In the genomic region with DNA sequence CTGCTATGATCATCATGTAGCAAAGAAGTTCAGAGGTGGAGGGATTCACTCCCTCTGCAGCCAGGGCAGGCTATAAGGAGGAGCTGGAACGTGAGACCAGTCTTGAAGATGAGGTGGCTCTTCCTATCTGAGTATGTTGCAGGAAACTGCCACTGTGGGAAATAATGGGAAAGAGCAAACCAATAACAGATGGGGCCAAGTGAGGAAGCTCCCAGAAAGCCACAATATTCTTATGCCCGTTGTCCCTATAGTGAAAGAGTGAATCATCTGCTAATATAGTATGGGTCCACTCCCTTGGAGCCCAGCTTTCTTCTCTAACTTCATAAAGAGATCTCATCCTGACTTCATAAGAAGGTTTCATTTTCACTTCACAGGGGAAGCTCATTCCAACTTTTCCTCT, we compare ENCODE assay signal across 24 cellular contexts.
"Had no signal": no experiment of that assay in that cellular context is flagged by ENCODE, and none has a peak within 500 bp of the region (broad histone marks: within the 10 kb centered on the region; RNA-seq: fewer than 3 reads in every experiment).

No MANE protein-coding gene starts in this region.

- H3K27me3 Mint-ChIP-seq: activated CD4-positive, alpha-beta memory T cell treated with anti-CD3 and anti-CD28 coated beads, Interleukin-2, amount 10 ng/mL, durations not matched to agents 7 days and 5 days; activated CD4-positive, alpha-beta T cell treated with anti-CD3 and anti-CD28 coated beads, Interleukin-2, amount 10 ng/mL, durations not matched to agents 24 days and 14 days had no signal

- DNase-seq: activated CD4-positive, alpha-beta memory T cell treated with anti-CD3 and anti-CD28 coated beads, Interleukin-2, amount 10 ng/mL, durations not matched to agents 7 days and 5 days; activated CD4-positive, alpha-beta T cell treated with anti-CD3 and anti-CD28 coated beads, Interleukin-2, amount 10 ng/mL, durations not matched to agents 24 days and 14 days; activated gamma-delta T cell; activated naive CD4-positive, alpha-beta T cell treated with anti-CD3 and anti-CD28 coated beads, Interleukin-2, amount 50 U/mL, for 16 hours; activated naive CD8-positive, alpha-beta T cell treated with anti-CD3 and anti-CD28 coated beads, Interleukin-2, amount 50 U/mL, for 24 hours; anterior cingulate cortex; body of pancreas; cortex of kidney; endodermal cell; foreskin melanocyte; kidney glomerular epithelial cell; left lung; natural killer cell; ovary; spleen; stimulated activated CD4-positive, alpha-beta T cell treated with anti-CD3 and anti-CD28 coated beads, Interleukin-4, amount 100 ng/mL, for 1 hour; stimulated activated naive CD4-positive, alpha-beta T cell treated with Interleukin-2 at 50 U/mL for 16 hours; T-helper 17 cell; upper lobe of right lung had no signal

- H3K4me1 ChIP-seq: body of pancreas, left lung, prostate gland, spleen, upper lobe of right lung had no signal

- H3K27me3 ChIP-seq: body of pancreas, cardiac muscle cell, left lung, ovary, spleen, upper lobe of right lung had no signal

- H3K36me3 Mint-ChIP-seq: mesothelial cell of epicardium, natural killer cell had no signal

- H3K9me3 ChIP-seq: body of pancreas, left lung, ovary, prostate gland, spleen, upper lobe of right lung had no signal

- H3K4me3 ChIP-seq: body of pancreas, cardiac muscle cell, left lung, lung, ovary, prostate gland, spleen, upper lobe of right lung had no signal

- H3K36me3 ChIP-seq: cardiac muscle cell, left lung, ovary, prostate gland, spleen, upper lobe of right lung had no signal

- H3K27ac ChIP-seq: body of pancreas, cardiac muscle cell, left lung, ovary, prostate gland, spleen, upper lobe of right lung had no signal

- H3K4me3 Mint-ChIP-seq: activated CD4-positive, alpha-beta memory T cell treated with anti-CD3 and anti-CD28 coated beads, Interleukin-2, amount 10 ng/mL, durations not matched to agents 7 days and 5 days; activated CD4-positive, alpha-beta T cell treated with anti-CD3 and anti-CD28 coated beads, Interleukin-2, amount 10 ng/mL, durations not matched to agents 24 days and 14 days; activated naive CD8-positive, alpha-beta T cell treated with anti-CD3 and anti-CD28 coated beads, Interleukin-2, amount 50 U/mL, for 24 hours; activated T-helper 1 cell treated with anti-CD3 and anti-CD28 coated beads, Interleukin-12 subunit alpha, Interleukin-12 subunit beta, Interleukin-2, Interleukin-4 antibody, amounts not matched to agents 30 ng/mL and 10 ng/mL and 1 ng/mL, durations not matched to agents 14 hours and 24 hours and 36 hours; endodermal cell; mesothelial cell of epicardium; natural killer cell; T-helper 17 cell had no signal

- H3K4me1 Mint-ChIP-seq: activated CD4-positive, alpha-beta T cell treated with anti-CD3 and anti-CD28 coated beads, Interleukin-2, amount 10 ng/mL, durations not matched to agents 24 days and 14 days; endodermal cell; T-helper 17 cell had no signal

- H3K27ac Mint-ChIP-seq: activated CD4-positive, alpha-beta memory T cell treated with anti-CD3 and anti-CD28 coated beads, Interleukin-2, amount 10 ng/mL, durations not matched to agents 7 days and 5 days; activated CD4-positive, alpha-beta T cell treated with anti-CD3 and anti-CD28 coated beads, Interleukin-2, amount 10 ng/mL, durations not matched to agents 24 days and 14 days; activated naive CD8-positive, alpha-beta T cell treated with anti-CD3 and anti-CD28 coated beads, Interleukin-2, amount 50 U/mL, for 24 hours; activated T-helper 1 cell treated with anti-CD3 and anti-CD28 coated beads, Interleukin-12 subunit alpha, Interleukin-12 subunit beta, Interleukin-2, Interleukin-4 antibody, amounts not matched to agents 30 ng/mL and 10 ng/mL and 1 ng/mL, durations not matched to agents 14 hours and 24 hours and 36 hours; endodermal cell; mesothelial cell of epicardium; natural killer cell; T-helper 17 cell had no signal

- ATAC-seq: activated naive CD8-positive, alpha-beta T cell treated with anti-CD3 and anti-CD28 coated beads, Interleukin-2, amount 50 U/mL, for 24 hours; body of pancreas; left lung; natural killer cell; T-helper 17 cell; upper lobe of right lung had no signal

- H3K9me3 Mint-ChIP-seq: activated CD4-positive, alpha-beta T cell treated with anti-CD3 and anti-CD28 coated beads, Interleukin-2, amount 10 ng/mL, durations not matched to agents 24 days and 14 days; activated T-helper 1 cell treated with anti-CD3 and anti-CD28 coated beads, Interleukin-12 subunit alpha, Interleukin-12 subunit beta, Interleukin-2, Interleukin-4 antibody, amounts not matched to agents 30 ng/mL and 10 ng/mL and 1 ng/mL, durations not matched to agents 14 hours and 24 hours and 36 hours had no signal
